Comparison of ENCODE assay signal across 1 cellular context in genomic region chr15:55912982-55913381, GRCh38.
TF ChIP-seq lines count a peak whose summit lies in the region.

No MANE protein-coding gene starts in this region.

TF ChIP-seq in SK-N-SH, 30 proteins besides CTCF, POLR2A, EP300 and RAD21 (continued from another document):
- TF ChIP-seq REST (IDR thresholded peaks at IDR 0.05; ENCODE audit: low read depth, low read length) (no peak), FOSL2 (IDR thresholded peaks at IDR 0.05; ENCODE audit: borderline replicate concordance, low read depth) (no peak), ELF1 (IDR thresholded peaks at IDR 0.05) (no peak), RCOR1 (IDR thresholded peaks at IDR 0.05; ENCODE audit: low read length) (no peak), RFX5 (IDR thresholded peaks at IDR 0.05; ENCODE audit: low read length) (no peak), GATA2 (CRISPR knock-in tag; IDR thresholded peaks at IDR 0.05) (no peak), SMC3 (IDR thresholded peaks at IDR 0.05; ENCODE audit: low read depth, low read length) (no peak), SIN3A (IDR thresholded peaks at IDR 0.05; ENCODE audit: borderline replicate concordance, low read depth, low read length) (no peak), GABPA (IDR thresholded peaks at IDR 0.05; ENCODE audit: low read depth) (no peak), MAX (IDR thresholded peaks at IDR 0.05; ENCODE audit: low read depth) (no peak)
